In genomic region chr10:96834121-96834520, GRCh38 we compare ENCODE assay signal across 8 cellular contexts. TPM values are rescaled to one million over a fixed set of nuclear protein-coding genes. Genes with fewer than 3 reads are reported as not detected.
A peak's percentile ranks its signal among the peaks of the same experiment; 100 is the strongest.
DNase-seq lines count a peak whose midpoint lies in the region; ATAC-seq and TF ChIP-seq lines count a peak whose summit lies in the region.

No MANE protein-coding gene starts in this region.

- H3K4me2 ChIP-seq in DOHH2 (ENCODE audit: low read length), result peak overlapping the region; percentile 98
- peak overlapping the region; percentile 96 for H3K4me2 ChIP-seq in OCI-LY1 (ENCODE audit: low read length)
- peak overlapping the region; percentile 91 for H3K4me2 ChIP-seq in osteoblast (ENCODE audit: insufficient read depth, low read length)

- peaks cover 33% of the 10 kb centered on the region for H4K20me1 ChIP-seq in DOHH2 (ENCODE audit: control insufficient read depth, insufficient read depth, low read depth, low read length)
- no peaks in the 10 kb centered on the region for H4K20me1 ChIP-seq in OCI-LY1 (ENCODE audit: insufficient read depth, low read length)
- peaks cover 55% of the 10 kb centered on the region for H4K20me1 ChIP-seq in osteoblast (ENCODE audit: insufficient read depth, low read length)

- H3K9me2 ChIP-seq in DOHH2 (replicated peaks; ENCODE audit: control insufficient read depth, low read length) (no peaks in the 10 kb centered on the region), OCI-LY1 (ENCODE audit: low read depth, low read length) (no peaks in the 10 kb centered on the region)

- ATAC-seq in HG03342 (IDR thresholded peaks at IDR 0.05; ENCODE audit: unreplicated experiment), result no peak

- H3K9ac ChIP-seq in OCI-LY1 (ENCODE audit: low read length) (peak overlapping the region; percentile 77; the same call in 1 of the 2 replicates), endodermal cell (ENCODE audit: extremely low read depth, low read length, poor library complexity, severe bottlenecking) (peak overlapping the region; percentile 71)

- H3K9me3 ChIP-seq in DOHH2 (ENCODE audit: control insufficient read depth, insufficient read depth, low read length), result no peaks in the 10 kb centered on the region
- no peaks in the 10 kb centered on the region for H3K9me3 ChIP-seq in OCI-LY1 (ENCODE audit: low read length)
- no peaks in the 10 kb centered on the region for H3K9me3 ChIP-seq in endodermal cell (ENCODE audit: control insufficient read depth, low read length)
- no peaks in the 10 kb centered on the region for H3K9me3 ChIP-seq in osteoblast (ENCODE audit: low read depth, low read length)
- H3K9me3 ChIP-seq in thyroid gland, result no peaks in the 10 kb centered on the region

- peaks cover 5% of the 10 kb centered on the region for H3K27me3 Mint-ChIP-seq in endodermal cell (ENCODE audit: insufficient read depth)

- H3K4me1 ChIP-seq in DOHH2 (ENCODE audit: control insufficient read depth, low read length) (peaks cover 76% of the 10 kb centered on the region), OCI-LY1 (ENCODE audit: insufficient read depth, low read length, severe bottlenecking) (peaks cover 45% of the 10 kb centered on the region), endodermal cell (ENCODE audit: control insufficient read depth, insufficient read depth, low read length) (no peaks in the 10 kb centered on the region), osteoblast (ENCODE audit: insufficient read depth, low read length) (peaks cover 28% of the 10 kb centered on the region), thyroid gland (peaks cover 35% of the 10 kb centered on the region in 2 donors)

- WGBS in endodermal cell (ENCODE audit: insufficient coverage in 1 of 2, insufficient read length in 1 of 2), 2 experiments, result 33 to 37% methylated on average over 3 to 8 of the region's 8 CpGs
- 66% methylated on average over 8 of the region's 8 CpGs for WGBS in lower leg skin, 2 donors
- 69 to 78% methylated on average over 8 of the region's 8 CpGs for WGBS in thyroid gland, 2 donors

- peak overlapping the region; percentile 90 for H3K4me3 ChIP-seq in DOHH2 (ENCODE audit: low read length)
- peak overlapping the region; percentile 86 for H3K4me3 ChIP-seq in OCI-LY1 (ENCODE audit: low read depth, low read length, poor library complexity, severe bottlenecking)
- H3K4me3 ChIP-seq in endodermal cell (ENCODE audit: low read length), result peak overlapping the region; percentile 95
- peak overlapping the region; percentile 90 for H3K4me3 ChIP-seq in osteoblast (ENCODE audit: insufficient read depth, low read length)
- no peak overlapping the region for H3K4me3 ChIP-seq in lower leg skin (ENCODE audit: low read depth, poor library complexity, severe bottlenecking)
- no peak overlapping the region for H3K4me3 ChIP-seq in thyroid gland (replicated peaks in 1 of 3)

- DNase-seq in endodermal cell (no peak), osteoblast (ENCODE audit: insufficient read length, low spot score, missing footprints) (peak; percentile 93), lower leg skin (ENCODE audit: low spot score in 2 of 2) (no peak), NAMALWA (ENCODE audit: low spot score) (no peak), thyroid gland (no peak)

- intact Hi-C loops in lower leg skin (cut with DNase I; ENCODE audit: low total_unique reads), result no loop called here
- intact Hi-C loops in thyroid gland (cut with DNase I), result no loop called here

- H3K36me3 Mint-ChIP-seq in endodermal cell (ENCODE audit: low read depth), result peaks cover 16% of the 10 kb centered on the region

- H2AFZ ChIP-seq in OCI-LY1 (ENCODE audit: low read length), result no peak overlapping the region
- H2AFZ ChIP-seq in osteoblast (ENCODE audit: low read length), result no peak overlapping the region

- TF ChIP-seq CTCF in DOHH2 (IDR thresholded peaks at IDR 0.05; ENCODE audit: low read depth, low read length, poor library complexity, severe bottlenecking) (no peak), OCI-LY1 (IDR thresholded peaks at IDR 0.05; ENCODE audit: low read length) (no peak), endodermal cell (conservative IDR thresholded peaks at IDR 0.05) (no peak), osteoblast (IDR thresholded peaks at IDR 0.05; ENCODE audit: extremely low read depth, low read depth, low read length) (no peak), lower leg skin (IDR thresholded peaks at IDR 0.05) (no peak), thyroid gland (IDR thresholded peaks at IDR 0.05) (no peak)

- H3K9me3 Mint-ChIP-seq in endodermal cell, result no peaks in the 10 kb centered on the region

- H3F3A ChIP-seq in DOHH2 (ENCODE audit: control insufficient read depth, insufficient read depth), result peaks cover 14% of the 10 kb centered on the region
- H3F3A ChIP-seq in OCI-LY1 (ENCODE audit: insufficient read depth, low read length), result no peaks in the 10 kb centered on the region

- peak overlapping the region; percentile 85 for H3K4me3 Mint-ChIP-seq in endodermal cell

- H3K27ac ChIP-seq in DOHH2 (ENCODE audit: low read depth, low read length) (no peak overlapping the region), OCI-LY1 (ENCODE audit: low read depth, low read length, poor library complexity, severe bottlenecking) (no peak overlapping the region), endodermal cell (ENCODE audit: low read depth, low read length) (peak overlapping the region; percentile 99), osteoblast (ENCODE audit: low read depth, low read length) (peak overlapping the region; percentile 69), thyroid gland (no peak overlapping the region)

- TF ChIP-seq POLR2A in lower leg skin (IDR thresholded peaks at IDR 0.05), result no peak
- no peak for TF ChIP-seq POLR2A in thyroid gland (IDR thresholded peaks at IDR 0.05)

- peaks cover 25% of the 10 kb centered on the region for H3K4me1 Mint-ChIP-seq in endodermal cell

- H3K36me3 ChIP-seq in DOHH2 (ENCODE audit: control insufficient read depth, low read length), result peaks cover 43% of the 10 kb centered on the region
- H3K36me3 ChIP-seq in OCI-LY1 (ENCODE audit: insufficient read depth, low read length), result peaks cover 11% of the 10 kb centered on the region; the same call in 1 of the 2 replicates
- H3K36me3 ChIP-seq in endodermal cell (ENCODE audit: control insufficient read depth, insufficient read depth, low read length), result peaks cover 6% of the 10 kb centered on the region
- H3K36me3 ChIP-seq in osteoblast (ENCODE audit: insufficient read depth, low read length), result no peaks in the 10 kb centered on the region
- no peaks in the 10 kb centered on the region for H3K36me3 ChIP-seq in thyroid gland

- H3K27ac Mint-ChIP-seq in endodermal cell, result no peak overlapping the region

- no peaks in the 10 kb centered on the region for H3K27me3 ChIP-seq in DOHH2 (ENCODE audit: control insufficient read depth, low read length)
- H3K27me3 ChIP-seq in OCI-LY1 (ENCODE audit: insufficient read depth, low read length), result no peaks in the 10 kb centered on the region
- no peaks in the 10 kb centered on the region for H3K27me3 ChIP-seq in endodermal cell (ENCODE audit: control insufficient read depth, insufficient read depth, low read length, poor library complexity, severe bottlenecking)
- no peaks in the 10 kb centered on the region for H3K27me3 ChIP-seq in osteoblast (ENCODE audit: insufficient read depth, low read length)
- no peaks in the 10 kb centered on the region for H3K27me3 ChIP-seq in thyroid gland

- peaks cover 77% of the 10 kb centered on the region for H3K79me2 ChIP-seq in DOHH2 (ENCODE audit: control insufficient read depth, low read length)
- H3K79me2 ChIP-seq in OCI-LY1 (ENCODE audit: insufficient read depth, low read length), result peaks cover 56% of the 10 kb centered on the region
- H3K79me2 ChIP-seq in osteoblast (ENCODE audit: insufficient read depth, low read length), result peaks cover 66% of the 10 kb centered on the region

RNA-seq across cellular contexts. Expression of gene LCOR, which starts 2.0 kb away (rescaled TPM):
- total RNA-seq in endodermal cell (10 to 100 TPM; 36.9 to 43.3 TPM), osteoblast (19.2 and 25.0 TPM in 2 replicates), lower leg skin (10 to 100 TPM; 12.5 to 22.0 (median 14.9) TPM), thyroid gland (10 to 100 TPM; 29.1 to 60.9 (median 42.4) TPM)
- 16.6 TPM for polyA plus RNA-seq in endodermal cell (2013, experiment 1 of 2)
- 19.4 TPM for polyA plus RNA-seq in endodermal cell (2013, experiment 2 of 2)

Comparison
In these comparisons a context has a peak if more than half of its experiments do, and no peak if none do; other contexts are left out.
1. H3K27ac ChIP-seq: peak in endodermal cell (single experiment) and osteoblast (single experiment); none in DOHH2 (single experiment), OCI-LY1 (single experiment) and thyroid gland (0 of 3).
2. H3K4me3 ChIP-seq: peak in DOHH2 (single experiment), OCI-LY1 (single experiment), endodermal cell (single experiment) and osteoblast (single experiment); none in lower leg skin (single experiment) and thyroid gland (0 of 3).
3. Peak in every context shown above with its lines, with median percentiles within 50 percentile points of each other: H3K4me2 ChIP-seq.